ENCODE assay signal across 1 cellular context in the genomic region with DNA sequence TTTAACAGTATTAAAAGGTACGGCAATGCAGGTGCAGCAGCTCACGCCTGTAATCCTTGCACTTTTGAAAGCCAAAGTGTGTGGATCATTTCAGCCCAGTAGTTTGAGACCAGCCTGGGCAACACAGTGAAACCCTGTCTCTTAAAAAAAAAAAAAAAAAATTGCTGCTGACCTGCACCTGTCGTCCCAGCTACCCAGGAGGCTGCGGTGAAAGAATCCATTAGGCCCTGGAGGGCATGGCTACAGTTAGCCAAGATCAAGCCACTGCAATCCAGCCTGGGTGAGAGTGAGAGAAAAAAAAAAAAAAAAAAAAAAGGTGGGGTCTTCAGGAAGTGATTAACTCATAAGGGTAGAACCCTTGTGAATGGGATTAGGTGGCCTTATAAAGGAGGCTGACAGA.
TF ChIP-seq lines count a peak whose summit lies in the region.

No MANE protein-coding gene starts in this region.

TF ChIP-seq in WTC11, 78 proteins besides CTCF, POLR2A, EP300 and RAD21 (continued from another document):
- TF ChIP-seq, protein P1, sequence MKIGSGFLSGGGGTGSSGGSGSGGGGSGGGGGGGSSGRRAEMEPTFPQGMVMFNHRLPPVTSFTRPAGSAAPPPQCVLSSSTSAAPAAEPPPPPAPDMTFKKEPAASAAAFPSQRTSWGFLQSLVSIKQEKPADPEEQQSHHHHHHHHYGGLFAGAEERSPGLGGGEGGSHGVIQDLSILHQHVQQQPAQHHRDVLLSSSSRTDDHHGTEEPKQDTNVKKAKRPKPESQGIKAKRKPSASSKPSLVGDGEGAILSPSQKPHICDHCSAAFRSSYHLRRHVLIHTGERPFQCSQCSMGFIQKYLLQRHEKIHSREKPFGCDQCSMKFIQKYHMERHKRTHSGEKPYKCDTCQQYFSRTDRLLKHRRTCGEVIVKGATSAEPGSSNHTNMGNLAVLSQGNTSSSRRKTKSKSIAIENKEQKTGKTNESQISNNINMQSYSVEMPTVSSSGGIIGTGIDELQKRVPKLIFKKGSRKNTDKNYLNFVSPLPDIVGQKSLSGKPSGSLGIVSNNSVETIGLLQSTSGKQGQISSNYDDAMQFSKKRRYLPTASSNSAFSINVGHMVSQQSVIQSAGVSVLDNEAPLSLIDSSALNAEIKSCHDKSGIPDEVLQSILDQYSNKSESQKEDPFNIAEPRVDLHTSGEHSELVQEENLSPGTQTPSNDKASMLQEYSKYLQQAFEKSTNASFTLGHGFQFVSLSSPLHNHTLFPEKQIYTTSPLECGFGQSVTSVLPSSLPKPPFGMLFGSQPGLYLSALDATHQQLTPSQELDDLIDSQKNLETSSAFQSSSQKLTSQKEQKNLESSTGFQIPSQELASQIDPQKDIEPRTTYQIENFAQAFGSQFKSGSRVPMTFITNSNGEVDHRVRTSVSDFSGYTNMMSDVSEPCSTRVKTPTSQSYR (CRISPR knock-in tag; IDR thresholded peaks at IDR 0.05), result no peak
- TF ChIP-seq, protein P2, sequence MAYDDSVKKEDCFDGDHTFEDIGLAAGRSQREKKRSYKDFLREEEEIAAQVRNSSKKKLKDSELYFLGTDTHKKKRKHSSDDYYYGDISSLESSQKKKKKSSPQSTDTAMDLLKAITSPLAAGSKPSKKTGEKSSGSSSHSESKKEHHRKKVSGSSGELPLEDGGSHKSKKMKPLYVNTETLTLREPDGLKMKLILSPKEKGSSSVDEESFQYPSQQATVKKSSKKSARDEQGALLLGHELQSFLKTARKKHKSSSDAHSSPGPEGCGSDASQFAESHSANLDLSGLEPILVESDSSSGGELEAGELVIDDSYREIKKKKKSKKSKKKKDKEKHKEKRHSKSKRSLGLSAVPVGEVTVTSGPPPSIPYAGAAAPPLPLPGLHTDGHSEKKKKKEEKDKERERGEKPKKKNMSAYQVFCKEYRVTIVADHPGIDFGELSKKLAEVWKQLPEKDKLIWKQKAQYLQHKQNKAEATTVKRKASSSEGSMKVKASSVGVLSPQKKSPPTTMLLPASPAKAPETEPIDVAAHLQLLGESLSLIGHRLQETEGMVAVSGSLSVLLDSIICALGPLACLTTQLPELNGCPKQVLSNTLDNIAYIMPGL (CRISPR knock-in tag; IDR thresholded peaks at IDR 0.05), result no peak
- TF ChIP-seq ZNF423 (CRISPR knock-in tag; IDR thresholded peaks at IDR 0.05) (no peak), CBFB (CRISPR knock-in tag; IDR thresholded peaks at IDR 0.05; ENCODE audit: low read depth) (no peak), NR3C1 (CRISPR knock-in tag; conservative IDR thresholded peaks at IDR 0.05; ENCODE audit: low read depth) (no peak), IRF2 (CRISPR knock-in tag; IDR thresholded peaks at IDR 0.05; ENCODE audit: borderline replicate concordance, low read depth) (no peak)
- TF ChIP-seq, protein P3, sequence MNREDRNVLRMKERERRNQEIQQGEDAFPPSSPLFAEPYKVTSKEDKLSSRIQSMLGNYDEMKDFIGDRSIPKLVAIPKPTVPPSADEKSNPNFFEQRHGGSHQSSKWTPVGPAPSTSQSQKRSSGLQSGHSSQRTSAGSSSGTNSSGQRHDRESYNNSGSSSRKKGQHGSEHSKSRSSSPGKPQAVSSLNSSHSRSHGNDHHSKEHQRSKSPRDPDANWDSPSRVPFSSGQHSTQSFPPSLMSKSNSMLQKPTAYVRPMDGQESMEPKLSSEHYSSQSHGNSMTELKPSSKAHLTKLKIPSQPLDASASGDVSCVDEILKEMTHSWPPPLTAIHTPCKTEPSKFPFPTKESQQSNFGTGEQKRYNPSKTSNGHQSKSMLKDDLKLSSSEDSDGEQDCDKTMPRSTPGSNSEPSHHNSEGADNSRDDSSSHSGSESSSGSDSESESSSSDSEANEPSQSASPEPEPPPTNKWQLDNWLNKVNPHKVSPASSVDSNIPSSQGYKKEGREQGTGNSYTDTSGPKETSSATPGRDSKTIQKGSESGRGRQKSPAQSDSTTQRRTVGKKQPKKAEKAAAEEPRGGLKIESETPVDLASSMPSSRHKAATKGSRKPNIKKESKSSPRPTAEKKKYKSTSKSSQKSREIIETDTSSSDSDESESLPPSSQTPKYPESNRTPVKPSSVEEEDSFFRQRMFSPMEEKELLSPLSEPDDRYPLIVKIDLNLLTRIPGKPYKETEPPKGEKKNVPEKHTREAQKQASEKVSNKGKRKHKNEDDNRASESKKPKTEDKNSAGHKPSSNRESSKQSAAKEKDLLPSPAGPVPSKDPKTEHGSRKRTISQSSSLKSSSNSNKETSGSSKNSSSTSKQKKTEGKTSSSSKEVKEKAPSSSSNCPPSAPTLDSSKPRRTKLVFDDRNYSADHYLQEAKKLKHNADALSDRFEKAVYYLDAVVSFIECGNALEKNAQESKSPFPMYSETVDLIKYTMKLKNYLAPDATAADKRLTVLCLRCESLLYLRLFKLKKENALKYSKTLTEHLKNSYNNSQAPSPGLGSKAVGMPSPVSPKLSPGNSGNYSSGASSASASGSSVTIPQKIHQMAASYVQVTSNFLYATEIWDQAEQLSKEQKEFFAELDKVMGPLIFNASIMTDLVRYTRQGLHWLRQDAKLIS (CRISPR knock-in tag; IDR thresholded peaks at IDR 0.05; ENCODE audit: borderline replicate concordance), result no peak
- TF ChIP-seq, protein P4, sequence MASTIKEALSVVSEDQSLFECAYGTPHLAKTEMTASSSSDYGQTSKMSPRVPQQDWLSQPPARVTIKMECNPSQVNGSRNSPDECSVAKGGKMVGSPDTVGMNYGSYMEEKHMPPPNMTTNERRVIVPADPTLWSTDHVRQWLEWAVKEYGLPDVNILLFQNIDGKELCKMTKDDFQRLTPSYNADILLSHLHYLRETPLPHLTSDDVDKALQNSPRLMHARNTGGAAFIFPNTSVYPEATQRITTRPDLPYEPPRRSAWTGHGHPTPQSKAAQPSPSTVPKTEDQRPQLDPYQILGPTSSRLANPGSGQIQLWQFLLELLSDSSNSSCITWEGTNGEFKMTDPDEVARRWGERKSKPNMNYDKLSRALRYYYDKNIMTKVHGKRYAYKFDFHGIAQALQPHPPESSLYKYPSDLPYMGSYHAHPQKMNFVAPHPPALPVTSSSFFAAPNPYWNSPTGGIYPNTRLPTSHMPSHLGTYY (CRISPR knock-in tag; IDR thresholded peaks at IDR 0.05), result no peak
- TF ChIP-seq, protein P5, sequence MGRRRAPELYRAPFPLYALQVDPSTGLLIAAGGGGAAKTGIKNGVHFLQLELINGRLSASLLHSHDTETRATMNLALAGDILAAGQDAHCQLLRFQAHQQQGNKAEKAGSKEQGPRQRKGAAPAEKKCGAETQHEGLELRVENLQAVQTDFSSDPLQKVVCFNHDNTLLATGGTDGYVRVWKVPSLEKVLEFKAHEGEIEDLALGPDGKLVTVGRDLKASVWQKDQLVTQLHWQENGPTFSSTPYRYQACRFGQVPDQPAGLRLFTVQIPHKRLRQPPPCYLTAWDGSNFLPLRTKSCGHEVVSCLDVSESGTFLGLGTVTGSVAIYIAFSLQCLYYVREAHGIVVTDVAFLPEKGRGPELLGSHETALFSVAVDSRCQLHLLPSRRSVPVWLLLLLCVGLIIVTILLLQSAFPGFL (CRISPR knock-in tag; IDR thresholded peaks at IDR 0.05; ENCODE audit: borderline replicate concordance), result no peak
- TF ChIP-seq, protein P6, sequence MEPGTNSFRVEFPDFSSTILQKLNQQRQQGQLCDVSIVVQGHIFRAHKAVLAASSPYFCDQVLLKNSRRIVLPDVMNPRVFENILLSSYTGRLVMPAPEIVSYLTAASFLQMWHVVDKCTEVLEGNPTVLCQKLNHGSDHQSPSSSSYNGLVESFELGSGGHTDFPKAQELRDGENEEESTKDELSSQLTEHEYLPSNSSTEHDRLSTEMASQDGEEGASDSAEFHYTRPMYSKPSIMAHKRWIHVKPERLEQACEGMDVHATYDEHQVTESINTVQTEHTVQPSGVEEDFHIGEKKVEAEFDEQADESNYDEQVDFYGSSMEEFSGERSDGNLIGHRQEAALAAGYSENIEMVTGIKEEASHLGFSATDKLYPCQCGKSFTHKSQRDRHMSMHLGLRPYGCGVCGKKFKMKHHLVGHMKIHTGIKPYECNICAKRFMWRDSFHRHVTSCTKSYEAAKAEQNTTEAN (CRISPR knock-in tag; IDR thresholded peaks at IDR 0.05), result no peak
